Comparison of ENCODE assay signal across 1 cellular context in the genomic region with DNA sequence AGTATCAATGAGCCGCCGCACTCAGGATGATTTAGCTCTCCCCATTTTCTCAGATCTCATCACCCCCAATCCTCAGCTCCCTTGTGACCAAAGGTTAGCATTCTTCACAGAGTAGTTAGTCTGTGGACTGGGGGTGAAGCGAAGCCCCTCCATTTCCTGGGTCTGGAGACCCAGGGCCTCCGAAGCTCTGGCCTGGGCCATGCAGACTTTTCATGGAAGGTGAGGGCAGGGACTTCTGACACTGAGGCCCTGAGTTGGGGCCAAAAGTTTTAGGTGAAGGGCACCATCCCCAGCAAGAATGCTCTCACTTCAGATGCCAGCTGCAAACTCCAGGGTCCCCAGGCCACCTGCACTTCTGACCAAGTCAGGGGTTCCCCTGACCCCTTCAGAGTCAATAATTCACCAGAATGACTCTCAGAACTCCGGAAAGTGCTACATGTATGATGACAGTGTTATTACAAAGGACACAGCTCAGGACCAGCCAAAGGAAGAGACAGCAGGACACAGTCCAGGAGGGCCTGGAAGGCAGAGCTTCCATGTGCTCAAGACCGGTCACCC.
TF ChIP-seq lines count a peak whose summit lies in the region.

No MANE protein-coding gene starts in this region.

TF ChIP-seq in GM12878, 131 proteins besides CTCF, POLR2A, EP300 and RAD21 (continued from another document):
- TF ChIP-seq, protein P1, sequence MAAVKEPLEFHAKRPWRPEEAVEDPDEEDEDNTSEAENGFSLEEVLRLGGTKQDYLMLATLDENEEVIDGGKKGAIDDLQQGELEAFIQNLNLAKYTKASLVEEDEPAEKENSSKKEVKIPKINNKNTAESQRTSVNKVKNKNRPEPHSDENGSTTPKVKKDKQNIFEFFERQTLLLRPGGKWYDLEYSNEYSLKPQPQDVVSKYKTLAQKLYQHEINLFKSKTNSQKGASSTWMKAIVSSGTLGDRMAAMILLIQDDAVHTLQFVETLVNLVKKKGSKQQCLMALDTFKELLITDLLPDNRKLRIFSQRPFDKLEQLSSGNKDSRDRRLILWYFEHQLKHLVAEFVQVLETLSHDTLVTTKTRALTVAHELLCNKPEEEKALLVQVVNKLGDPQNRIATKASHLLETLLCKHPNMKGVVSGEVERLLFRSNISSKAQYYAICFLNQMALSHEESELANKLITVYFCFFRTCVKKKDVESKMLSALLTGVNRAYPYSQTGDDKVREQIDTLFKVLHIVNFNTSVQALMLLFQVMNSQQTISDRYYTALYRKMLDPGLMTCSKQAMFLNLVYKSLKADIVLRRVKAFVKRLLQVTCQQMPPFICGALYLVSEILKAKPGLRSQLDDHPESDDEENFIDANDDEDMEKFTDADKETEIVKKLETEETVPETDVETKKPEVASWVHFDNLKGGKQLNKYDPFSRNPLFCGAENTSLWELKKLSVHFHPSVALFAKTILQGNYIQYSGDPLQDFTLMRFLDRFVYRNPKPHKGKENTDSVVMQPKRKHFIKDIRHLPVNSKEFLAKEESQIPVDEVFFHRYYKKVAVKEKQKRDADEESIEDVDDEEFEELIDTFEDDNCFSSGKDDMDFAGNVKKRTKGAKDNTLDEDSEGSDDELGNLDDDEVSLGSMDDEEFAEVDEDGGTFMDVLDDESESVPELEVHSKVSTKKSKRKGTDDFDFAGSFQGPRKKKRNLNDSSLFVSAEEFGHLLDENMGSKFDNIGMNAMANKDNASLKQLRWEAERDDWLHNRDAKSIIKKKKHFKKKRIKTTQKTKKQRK (IDR thresholded peaks at IDR 0.05; ENCODE audit: low read depth, low read length), result no peak
- TF ChIP-seq MEF2A (IDR thresholded peaks at IDR 0.05; ENCODE audit: insufficient read depth, low read depth, low read length), result 0 out of 2 replicates have a peak, but pooled peaks have one; percentile 5
- 0 out of 2 replicates have a peak, but pooled peaks have one; percentile 21 for TF ChIP-seq SMAD5 (IDR thresholded peaks at IDR 0.05; ENCODE audit: low read depth)
- no peak for TF ChIP-seq NFYA (IDR thresholded peaks at IDR 0.05; ENCODE audit: borderline replicate concordance, low read depth, low read length)
- peak; percentile 34 for TF ChIP-seq BCL3 (IDR thresholded peaks at IDR 0.05; ENCODE audit: borderline replicate concordance, insufficient read depth, low read depth, low read length, poor library complexity, severe bottlenecking)
- peak; percentile 17; the same call in 1 of the 2 replicates for TF ChIP-seq SMC3 (IDR thresholded peaks at IDR 0.05; ENCODE audit: borderline replicate concordance, low read length)
